In genomic region chr6:38671885-38672467, GRCh38 we compare ENCODE assay signal across 8 cellular contexts. TPM values are rescaled to one million over a fixed set of nuclear protein-coding genes. Genes with fewer than 3 reads are reported as not detected.
DNase-seq lines count a peak whose midpoint lies in the region; ATAC-seq and TF ChIP-seq lines count a peak whose summit lies in the region.

No MANE protein-coding gene starts in this region.

- peak; percentile 93 for ATAC-seq in HG02623 (IDR thresholded peaks at IDR 0.05; ENCODE audit: unreplicated experiment)
- peak; percentile 80 to 85 for ATAC-seq in naive thymus-derived CD8-positive, alpha-beta T cell
- ATAC-seq in HG03439 (IDR thresholded peaks at IDR 0.05; ENCODE audit: unreplicated experiment): no peak

- H3K4me1 Mint-ChIP-seq in naive thymus-derived CD8-positive, alpha-beta T cell: peaks cover 3 to 27% (median 10%) of the 10 kb centered on the region in 4 donors

- H3K36me3 Mint-ChIP-seq in naive thymus-derived CD8-positive, alpha-beta T cell: peaks cover 12 to 25% (median 24%) of the 10 kb centered on the region in 3 donors

- peak; percentile 88 for TF ChIP-seq CTCF in AG10803 (conservative IDR thresholded peaks at IDR 0.05; ENCODE audit: low read length)
- peak; percentile 67 for TF ChIP-seq CTCF in GM12874 (IDR thresholded peaks at IDR 0.05; ENCODE audit: insufficient read depth, low read depth, low read length)
- TF ChIP-seq CTCF in WI38 (IDR thresholded peaks at IDR 0.05; ENCODE audit: low read depth, low read length): peak; percentile 66

- H3K4me3 Mint-ChIP-seq in naive thymus-derived CD8-positive, alpha-beta T cell: no peak overlapping the region

- POLR2A ChIA-PET in naive thymus-derived CD8-positive, alpha-beta T cell (lab: Charles Lee): no interaction called here

- no peak overlapping the region for H3K4me3 ChIP-seq in AG10803 (ENCODE audit: low read length)
- H3K4me3 ChIP-seq in WI38 (ENCODE audit: low read depth, low read length): no peak overlapping the region

- peak overlapping the region in 2 of 10 donors; percentile 61 to 66 for H3K27ac Mint-ChIP-seq in naive thymus-derived CD8-positive, alpha-beta T cell

- no peak overlapping the region for H3K27ac ChIP-seq in epithelial cell of prostate

- H3K27me3 Mint-ChIP-seq in naive thymus-derived CD8-positive, alpha-beta T cell: no peaks in the 10 kb centered on the region

- peaks cover 0 to 2% (median 0%) of the 10 kb centered on the region in 9 donors for H3K9me3 Mint-ChIP-seq in naive thymus-derived CD8-positive, alpha-beta T cell

- DNase-seq in AG10803 (ENCODE audit: low read depth) (peak; percentile 66), NCI-H1694 treated with DMSO at 0.1 percent for 48 hours (lab: John Stamatoyannopoulos, UW) (peak; percentile 63), epithelial cell of prostate (ENCODE audit: low read depth, low spot score) (peak; percentile 1)
- peak in 5 of 10 donors; percentile 18 to 46 (median 28) for DNase-seq in naive thymus-derived CD8-positive, alpha-beta T cell

RNA-seq across cellular contexts. Expression of gene GLO1, which starts 31.0 kb away (rescaled TPM):
- total RNA-seq in naive thymus-derived CD8-positive, alpha-beta T cell: 10 to 100 TPM; 30.7 to 30.8 TPM
- 100 to 1,000 TPM in 1 of 3 donors, 10 to 100 TPM in 2; 74.1 to 103 (median 80.1) TPM for polyA plus RNA-seq in naive thymus-derived CD8-positive, alpha-beta T cell

RNA-seq across cellular contexts. Expression of gene BTBD9, which starts 32.2 kb away (rescaled TPM):
- total RNA-seq in naive thymus-derived CD8-positive, alpha-beta T cell: 10 to 100 TPM; 30.8 to 32.2 TPM
- 10 to 100 TPM in 2 of 3 donors, 1 to 10 TPM in 1; 9.3 to 10.6 (median 10.4) TPM for polyA plus RNA-seq in naive thymus-derived CD8-positive, alpha-beta T cell

RNA-seq across cellular contexts. Expression of gene DNAH8, which starts 43.1 kb away (rescaled TPM):
- not detected for total RNA-seq in naive thymus-derived CD8-positive, alpha-beta T cell
- polyA plus RNA-seq in naive thymus-derived CD8-positive, alpha-beta T cell: not detected
